In the genomic region with DNA sequence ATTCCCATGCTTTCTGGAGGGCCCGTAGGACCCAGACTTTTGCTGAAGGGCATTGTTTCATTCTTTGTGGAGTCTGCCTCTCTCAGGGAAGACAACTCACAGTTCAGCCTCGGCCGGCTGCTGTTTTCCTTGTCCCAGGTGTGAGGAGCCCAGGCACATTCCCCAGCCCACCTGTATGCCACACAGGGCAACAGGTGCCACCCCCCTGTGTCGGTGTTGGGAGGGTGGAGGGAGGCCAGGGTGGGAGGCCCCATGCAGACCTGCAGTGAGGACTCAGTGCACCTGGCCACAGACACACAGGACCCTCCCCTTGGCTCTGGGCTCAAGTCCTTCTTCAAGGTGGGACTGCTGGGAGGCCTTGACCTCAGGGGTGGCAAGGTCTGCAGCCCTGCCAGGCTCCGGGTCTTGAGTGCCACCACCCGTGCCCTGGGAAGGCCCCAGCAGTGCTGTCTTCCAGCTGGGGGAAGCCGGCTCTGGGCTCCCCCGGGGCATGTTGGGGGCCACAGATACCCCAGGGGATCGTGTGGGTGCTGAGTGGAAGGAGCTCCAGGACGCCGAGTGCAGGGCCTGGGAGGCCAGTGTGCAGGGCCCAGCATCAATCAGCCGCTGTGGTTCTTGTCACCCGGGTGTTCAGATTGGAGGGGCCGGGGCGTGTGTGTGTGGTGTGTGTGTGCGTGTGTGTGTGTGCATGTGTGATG, we compare ENCODE assay signal across 23 cellular contexts.
A peak's percentile ranks its signal among the peaks of the same experiment; 100 is the strongest.
DNase-seq lines count a peak whose midpoint lies in the region; ATAC-seq and TF ChIP-seq lines count a peak whose summit lies in the region.
"Had no signal": no experiment of that assay in that cellular context is flagged by ENCODE, and none has a peak within 500 bp of the region (broad histone marks: within the 10 kb centered on the region; RNA-seq: fewer than 3 reads in every experiment).

No MANE protein-coding gene starts in this region.

- no peaks in the 10 kb centered on the region for H3K27me3 ChIP-seq in BLaER1 treated with 17β-estradiol and CSF1 and Interleukin-3, amounts not matched to agents 10 nM and 100 nM
- H3K27me3 ChIP-seq in IMR-90 (ENCODE audit: control insufficient read depth, insufficient read depth, low read length) (no peaks in the 10 kb centered on the region), neuronal stem cell (ENCODE audit: control insufficient read depth in 3 of 3, insufficient read depth in 3 of 3, low read depth in 1 of 3, low read length in 3 of 3) (peaks cover 0 to 3% (median 0%) of the 10 kb centered on the region in 3 experiments)
- H3K27me3 ChIP-seq: BE2C had no signal

- H2AK5ac ChIP-seq in IMR-90 (ENCODE audit: low read depth, low read length) (no peak overlapping the region), neuronal stem cell (ENCODE audit: low read depth, low read length) (peak overlapping the region; percentile 74)

- H2BK5ac ChIP-seq in IMR-90 (ENCODE audit: low read depth, low read length, poor library complexity, severe bottlenecking): peak overlapping the region; percentile 81
- H2BK5ac ChIP-seq in neuronal stem cell (ENCODE audit: low read length): peak overlapping the region; percentile 24

- H3K79me1 ChIP-seq in IMR-90 (ENCODE audit: low read depth in 1 of 2, low read length in 2 of 2) (no peaks in the 10 kb centered on the region), neuronal stem cell (ENCODE audit: low read depth, low read length) (peaks cover 9% of the 10 kb centered on the region)

- ATAC-seq in IMR-90 (ENCODE audit: low read depth) (no peak), HG02763 (IDR thresholded peaks at IDR 0.05; ENCODE audit: unreplicated experiment) (no peak), HG03196 (IDR thresholded peaks at IDR 0.05; ENCODE audit: unreplicated experiment) (no peak)
- ATAC-seq: GM12878 had no signal

- TF ChIP-seq POLR2A in IMR-90 (IDR thresholded peaks at IDR 0.05; ENCODE audit: low read depth, low read length): no peak

- no peak overlapping the region for H4K8ac ChIP-seq in IMR-90 (ENCODE audit: low read depth in 2 of 2, low read length in 2 of 2)
- peak overlapping the region; percentile 82 for H4K8ac ChIP-seq in neuronal stem cell (ENCODE audit: low read depth, low read length)

- peaks cover 0 to 10% (median 4%) of the 10 kb centered on the region in 11 experiments; a peak in 6 of 22 replicates for H3K9me3 ChIP-seq in BLaER1 treated with 17β-estradiol and CSF1 and Interleukin-3, amounts not matched to agents 10 nM and 100 nM (replicated peaks in 1 of 11)
- H3K9me3 ChIP-seq in IMR-90 (ENCODE audit: control insufficient read depth, insufficient read depth, low read length) (peaks cover 68% of the 10 kb centered on the region), neuronal stem cell (replicated peaks in 1 of 2; ENCODE audit: control insufficient read depth in 2 of 2, insufficient read depth in 1 of 2, low read depth in 1 of 2, low read length in 2 of 2) (peaks cover 0 to 5% of the 10 kb centered on the region in 2 donors)
- H3K9me3 ChIP-seq: BE2C had no signal

- H3K9me3 Mint-ChIP-seq in activated naive CD8-positive, alpha-beta T cell treated with anti-CD3 and anti-CD28 coated beads for 36 hours: no peaks in the 10 kb centered on the region
- H3K9me3 Mint-ChIP-seq: CD8-positive, alpha-beta memory T cell had no signal

- H3K36me3 ChIP-seq in BLaER1 treated with 17β-estradiol and CSF1 and Interleukin-3, amounts not matched to agents 10 nM and 100 nM: no peaks in the 10 kb centered on the region
- H3K36me3 ChIP-seq in IMR-90 (ENCODE audit: control insufficient read depth, insufficient read depth, low read length) (no peaks in the 10 kb centered on the region), neuronal stem cell (replicated peaks in 1 of 2; ENCODE audit: control insufficient read depth in 2 of 2, insufficient read depth in 2 of 2, low read length in 2 of 2) (peaks cover 0 to 2% of the 10 kb centered on the region in 2 donors)
- H3K36me3 ChIP-seq: BE2C had no signal

- H3K18ac ChIP-seq in IMR-90 (ENCODE audit: low read depth, low read length) (no peak overlapping the region), neuronal stem cell (ENCODE audit: low read length) (peak overlapping the region; percentile 70)

- H3K4me2 ChIP-seq in BLaER1 treated with 17β-estradiol and CSF1 and Interleukin-3, amounts not matched to agents 10 nM and 100 nM: peak overlapping the region in 7 of 11 experiments; percentile 22 to 64 (median 55); a peak in 13 of 22 replicates
- H3K4me2 ChIP-seq in IMR-90 (ENCODE audit: low read depth, low read length) (no peak overlapping the region), neuronal stem cell (ENCODE audit: insufficient read depth, low read length, poor library complexity, severe bottlenecking) (no peak overlapping the region)

- H3K27ac ChIP-seq in BLaER1 treated with 17β-estradiol and CSF1 and Interleukin-3, amounts not matched to agents 10 nM and 100 nM: no peak overlapping the region
- H3K27ac ChIP-seq in IMR-90 (ENCODE audit: insufficient read depth, low read length) (no peak overlapping the region), neuronal stem cell (replicated peaks; ENCODE audit: low read length) (no peak overlapping the region)

- no peak overlapping the region for H3K27ac Mint-ChIP-seq in activated naive CD8-positive, alpha-beta T cell treated with anti-CD3 and anti-CD28 coated beads for 36 hours
- H3K27ac Mint-ChIP-seq: CD14-positive monocyte; CD4-positive, CD25-positive, alpha-beta regulatory T cell; CD8-positive, alpha-beta memory T cell had no signal

- H3K23ac ChIP-seq in IMR-90 (ENCODE audit: low read depth, low read length) (no peak overlapping the region), neuronal stem cell (ENCODE audit: low read depth, low read length, poor library complexity) (peak overlapping the region; percentile 89)

- in situ Hi-C loops in IMR-90 (cut with MboI; ENCODE audit: low sequenced_read_pairs): no loop called here

- CTCF ChIA-PET in IMR-90 (lab: Yijun Ruan, JAX): no interaction called here

- peaks cover 0 to 25% (median 16%) of the 10 kb centered on the region in 10 experiments; a peak in 14 of 20 replicates for H3K4me1 ChIP-seq in BLaER1 treated with 17β-estradiol and CSF1 and Interleukin-3, amounts not matched to agents 10 nM and 100 nM
- H3K4me1 ChIP-seq in IMR-90 (ENCODE audit: control insufficient read depth, insufficient read depth, low read length): no peaks in the 10 kb centered on the region
- no peaks in the 10 kb centered on the region for H3K4me1 ChIP-seq in neuronal stem cell (ENCODE audit: control insufficient read depth in 2 of 2, insufficient read depth in 1 of 2, low read depth in 1 of 2, low read length in 2 of 2)
- H3K4me1 ChIP-seq: BE2C had no signal

- no peak overlapping the region for H3K9ac ChIP-seq in BLaER1 treated with 17β-estradiol and CSF1 and Interleukin-3, amounts not matched to agents 10 nM and 100 nM
- H3K9ac ChIP-seq in IMR-90 (ENCODE audit: low read depth, low read length): no peak overlapping the region
- no peak overlapping the region for H3K9ac ChIP-seq in neuronal stem cell (ENCODE audit: low read depth, low read length, poor library complexity)

- H2BK120ac ChIP-seq in IMR-90 (ENCODE audit: low read depth, low read length) (no peak overlapping the region), neuronal stem cell (ENCODE audit: low read depth, low read length) (no peak overlapping the region)

- H2AFZ ChIP-seq in IMR-90 (replicated peaks; ENCODE audit: low read length, poor library complexity) (no peak overlapping the region), neuronal stem cell (ENCODE audit: low read length) (no peak overlapping the region)

- H3K4me3 Mint-ChIP-seq in activated naive CD8-positive, alpha-beta T cell treated with anti-CD3 and anti-CD28 coated beads for 36 hours: no peak overlapping the region
- H3K4me3 Mint-ChIP-seq: CD14-positive monocyte; CD4-positive, alpha-beta memory T cell; CD4-positive, CD25-positive, alpha-beta regulatory T cell; CD8-positive, alpha-beta memory T cell had no signal

- H2BK15ac ChIP-seq in IMR-90 (ENCODE audit: low read depth, low read length) (no peak overlapping the region), neuronal stem cell (ENCODE audit: low read length) (no peak overlapping the region)

- H3K14ac ChIP-seq in IMR-90 (replicated peaks; ENCODE audit: low read depth, low read length) (no peak overlapping the region), neuronal stem cell (ENCODE audit: low read length) (peak overlapping the region; percentile 71)

- H3K56ac ChIP-seq in IMR-90 (ENCODE audit: extremely low read depth, insufficient read depth, low read length): no peak overlapping the region

- POLR2A ChIA-PET in IMR-90 (lab: Charles Lee; ENCODE audit: unreplicated experiment): no interaction called here

- H4K5ac ChIP-seq in IMR-90 (ENCODE audit: low read depth, low read length): no peak overlapping the region

- H3K4ac ChIP-seq in IMR-90 (ENCODE audit: low read depth, low read length): no peak overlapping the region
- no peak overlapping the region for H3K4ac ChIP-seq in neuronal stem cell (ENCODE audit: low read length)

- H2BK12ac ChIP-seq in neuronal stem cell (ENCODE audit: low read length): peak overlapping the region; percentile 73

- DNase-seq in IMR-90: no peak
- DNase-seq in neuronal stem cell (ENCODE audit: low spot score): no peak
- DNase-seq in activated naive CD8-positive, alpha-beta T cell treated with anti-CD3 and anti-CD28 coated beads for 36 hours: no peak
- DNase-seq: 8988T; ACHN; BE2C; C1 segment of cervical spinal cord; CD4-positive, CD25-positive, alpha-beta regulatory T cell; CD8-positive, alpha-beta memory T cell; COR-L47; DMS 273 treated with DMSO at 0.1 percent for 48 hours; DMS153; DMS53; DMS79; DND-41; EL; GDM1 had no signal

- intact Hi-C loops in IMR-90 (cut with micrococcal nuclease): no loop called here

- 66% methylated on average over 5 of the region's 16 CpGs; no CpG with 5 or more reads in 1 of the 2 experiments for WGBS in IMR-90 (ENCODE audit: extremely low coverage in 2 of 2, insufficient read length in 1 of 2), 2 experiments
- no CpG with 5 or more reads among the region's 16 CpGs for WGBS in neuronal stem cell (ENCODE audit: extremely low coverage in 2 of 2, insufficient read length in 2 of 2, insufficient replicate concordance in 1 of 2), 2 donors

- no peaks in the 10 kb centered on the region for H3K4me1 Mint-ChIP-seq in activated naive CD8-positive, alpha-beta T cell treated with anti-CD3 and anti-CD28 coated beads for 36 hours
- H3K4me1 Mint-ChIP-seq: CD14-positive monocyte; CD4-positive, CD25-positive, alpha-beta regulatory T cell; CD8-positive, alpha-beta memory T cell had no signal

- no peak overlapping the region for H3K4me3 ChIP-seq in BLaER1 treated with 17β-estradiol and CSF1 and Interleukin-3, amounts not matched to agents 10 nM and 100 nM
- no peak overlapping the region for H3K4me3 ChIP-seq in IMR-90 (ENCODE audit: insufficient read depth, low read depth, low read length)
- H3K4me3 ChIP-seq in neuronal stem cell (ENCODE audit: low read length in 2 of 2): no peak overlapping the region
- H3K4me3 ChIP-seq: GM12878 had no signal

- TF ChIP-seq RAD21 in IMR-90 (IDR thresholded peaks at IDR 0.05; ENCODE audit: low read length): no peak

- no peak overlapping the region for H4K91ac ChIP-seq in IMR-90 (ENCODE audit: insufficient read depth, low read depth, low read length)
- no peak overlapping the region for H4K91ac ChIP-seq in neuronal stem cell (ENCODE audit: low read depth, low read length, poor library complexity)

- H3K36me3 Mint-ChIP-seq in activated naive CD8-positive, alpha-beta T cell treated with anti-CD3 and anti-CD28 coated beads for 36 hours: no peaks in the 10 kb centered on the region
- H3K36me3 Mint-ChIP-seq: CD14-positive monocyte; CD4-positive, alpha-beta memory T cell; CD4-positive, CD25-positive, alpha-beta regulatory T cell; CD8-positive, alpha-beta memory T cell had no signal

- H2BK20ac ChIP-seq in IMR-90 (ENCODE audit: low read depth, low read length): no peak overlapping the region

- BruUV-seq in IMR-90 (replicated peaks; lab: Mats Ljungman, UMichigan): no TSS peak

- H3K9me1 ChIP-seq in IMR-90 (ENCODE audit: insufficient read depth, low read length): no peaks in the 10 kb centered on the region

- H2AK9ac ChIP-seq in IMR-90 (replicated peaks; ENCODE audit: low read depth, low read length, poor library complexity): no peak overlapping the region

- dilution Hi-C loops in IMR-90 (cut with HindIII; ENCODE audit: low sequenced_read_pairs, unreplicated experiment): no loop called here

- TF ChIP-seq CTCF in IMR-90 (conservative IDR thresholded peaks at IDR 0.05; ENCODE audit: low read depth, low read length): no peak

- H3K27me3 Mint-ChIP-seq in activated naive CD8-positive, alpha-beta T cell treated with anti-CD3 and anti-CD28 coated beads for 36 hours: no peaks in the 10 kb centered on the region
- H3K27me3 Mint-ChIP-seq: CD4-positive, alpha-beta memory T cell; CD4-positive, CD25-positive, alpha-beta regulatory T cell had no signal

- H4K20me1 ChIP-seq in BLaER1 treated with 17β-estradiol and CSF1 and Interleukin-3, amounts not matched to agents 10 nM and 100 nM: peaks cover 0 to 22% (median 0%) of the 10 kb centered on the region in 11 experiments; a peak in 5 of 22 replicates
- no peaks in the 10 kb centered on the region for H4K20me1 ChIP-seq in IMR-90 (ENCODE audit: insufficient read depth, low read length)

Comparison
In these comparisons a context has a peak if more than half of its experiments do, and no peak if none do; other contexts are left out.
1. H3K4me2 ChIP-seq: peak in BLaER1 treated with 17β-estradiol and CSF1 and Interleukin-3, amounts not matched to agents 10 nM and 100 nM (7 of 11); none in IMR-90 (single experiment) and neuronal stem cell (single experiment).